Comparison of ENCODE assay signal across 18 cellular contexts in the genomic region with DNA sequence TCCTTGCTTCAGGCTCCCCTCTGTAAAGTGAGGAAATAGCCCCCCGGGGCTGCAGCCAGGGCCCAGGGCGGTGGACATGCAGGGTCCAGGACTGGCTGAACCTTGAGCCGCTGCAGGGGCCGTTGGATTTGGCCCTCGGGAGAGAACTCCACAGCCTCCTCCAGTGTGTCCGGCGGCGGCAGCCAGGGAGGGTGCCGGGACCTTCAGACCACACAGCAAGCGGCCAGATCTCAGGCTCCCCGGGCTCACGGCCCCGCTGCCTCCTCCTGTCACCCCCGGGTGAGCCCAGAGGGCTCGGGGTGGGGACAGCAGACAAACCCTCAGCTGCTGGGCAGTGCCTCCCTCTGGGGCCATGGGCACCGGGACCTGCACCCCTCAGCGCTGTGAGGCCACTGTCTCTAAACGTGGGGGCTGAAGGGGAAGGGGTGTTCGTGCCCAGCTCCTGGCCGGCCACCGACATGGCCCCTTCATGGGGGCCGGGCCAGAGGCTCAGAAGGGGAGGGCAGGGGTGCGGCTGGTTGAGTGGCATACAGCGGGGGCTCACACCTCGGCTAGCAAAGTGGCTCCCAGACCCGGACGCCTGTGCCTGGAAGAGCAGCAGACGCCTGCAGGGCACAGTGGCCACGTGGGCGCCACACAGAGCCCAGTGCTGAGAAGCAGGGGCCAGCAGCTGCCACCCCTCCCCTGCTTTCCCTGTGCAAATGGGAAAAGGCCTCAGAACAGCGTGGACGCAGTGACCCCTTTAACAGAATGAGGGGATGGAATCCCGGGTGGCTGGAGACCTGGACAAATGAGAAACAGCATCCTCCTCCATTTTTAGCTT. TPM values are rescaled to one million over a fixed set of nuclear protein-coding genes. Genes with fewer than 3 reads are reported as not detected.
DNase-seq lines count a peak whose midpoint lies in the region; ATAC-seq, FAIRE-seq and TF ChIP-seq lines count a peak whose summit lies in the region.
"Had no signal": no experiment of that assay in that cellular context is flagged by ENCODE, and none has a peak within 500 bp of the region (broad histone marks: within the 10 kb centered on the region; RNA-seq: fewer than 3 reads in every experiment).

No MANE protein-coding gene starts in this region.

- peaks cover 65% of the 10 kb centered on the region for H3K27me3 Mint-ChIP-seq in GM23338 (ENCODE audit: insufficient read depth, low read depth, poor library complexity)

- in situ Hi-C loops in K562 (cut with MboI), result no loop called here

- no peak for TF ChIP-seq EP300 in SK-N-SH (IDR thresholded peaks at IDR 0.05; ENCODE audit: borderline replicate concordance in 1 of 2, low read depth in 1 of 2, low read length in 1 of 2)
- no peak for TF ChIP-seq EP300 in K562 (IDR thresholded peaks at IDR 0.05; ENCODE audit: low read length)

- POLR2A ChIA-PET in SK-N-SH (lab: Yijun Ruan, JAX), result interaction anchor here (0.6 kb wide), 1 partner anchor 63 kb away, joined by 3 read pairs; no protein-coding TSS in a partner anchor
- POLR2A ChIA-PET in K562 (lab: Yijun Ruan, JAX), result interaction anchor here (0.6 to 0.7 kb wide), 2 partner anchors 19 to 35 kb away, joined by 3 read pairs; no protein-coding TSS in a partner anchor

- no peaks in the 10 kb centered on the region; the same call in 1 of the 3 replicates for H3K4me1 Mint-ChIP-seq in GM23338

- H3K4me3 ChIP-seq in SK-N-SH (ENCODE audit: low read depth in 2 of 2, low read length in 1 of 2) (no peak overlapping the region), GM23338 (no peak overlapping the region), K562 (no peak overlapping the region), body of pancreas (no peak overlapping the region)
- H3K4me3 ChIP-seq: BLaER1 treated with 17β-estradiol and CSF1 and Interleukin-3, amounts not matched to agents 10 nM and 100 nM; HAP-1 had no signal

- no peak overlapping the region for H3K4me3 Mint-ChIP-seq in GM23338
- H3K4me3 Mint-ChIP-seq: CD8-positive, alpha-beta T cell had no signal

- DNase-seq in SK-N-SH (peak; percentile 62), GM23338 (ENCODE audit: low spot score) (no peak), K562 (ENCODE audit: extremely low read depth in 1 of 4, low spot score in 3 of 4) (no peak), retina (peak; percentile 56), NCI-H1092 treated with DMSO at 0.1 percent for 48 hours (lab: John Stamatoyannopoulos, UW) (no peak), body of pancreas (no peak), cardiac septum (ENCODE audit: low spot score) (no peak)
- DNase-seq: 8988T; Calu3; CD8-positive, alpha-beta T cell; DMS79 treated with DMSO at 0.1 percent for 48 hours; GF-D8; IMR-90 had no signal

- H3K27ac ChIP-seq in SK-N-SH (ENCODE audit: low read depth in 2 of 2, low read length in 1 of 2), result no peak overlapping the region
- no peak overlapping the region for H3K27ac ChIP-seq in GM23338 (ENCODE audit: low read depth)
- H3K27ac ChIP-seq in K562 (ENCODE audit: extremely low read depth, low read depth, low read length), result no peak overlapping the region
- H3K27ac ChIP-seq in body of pancreas, result no peak overlapping the region
- H3K27ac ChIP-seq: BLaER1 treated with 17β-estradiol and CSF1 and Interleukin-3, amounts not matched to agents 10 nM and 100 nM; HL-60 had no signal

- H3K4me1 ChIP-seq in SK-N-SH (ENCODE audit: control insufficient read depth in 1 of 2, insufficient read depth in 2 of 2, low read depth in 1 of 2, low read length in 1 of 2) (no peaks in the 10 kb centered on the region; a peak in 1 of 4 replicates), GM23338 (ENCODE audit: insufficient read depth) (no peaks in the 10 kb centered on the region), K562 (replicated peaks in 1 of 2; ENCODE audit: control insufficient read depth in 2 of 2, insufficient read depth in 2 of 2, low read length in 2 of 2) (peaks cover 0 to 40% of the 10 kb centered on the region in 2 experiments; a peak in 2 of 5 replicates), body of pancreas (peaks cover 8% of the 10 kb centered on the region)
- H3K4me1 ChIP-seq: HAP-1 had no signal

- intact Hi-C loops in K562 (cut with micrococcal nuclease) (no loop called here), body of pancreas (cut with DNase I) (no loop called here), cardiac septum (cut with DNase I) (no loop called here)

- no TSS peak for BruUV-seq in K562 (replicated peaks; lab: Mats Ljungman, UMichigan)

- no peak for TF ChIP-seq RAD21 in SK-N-SH (IDR thresholded peaks at IDR 0.05; ENCODE audit: low read length)
- no peak for TF ChIP-seq RAD21 in K562 (CRISPR knock-in tag; conservative IDR thresholded peaks at IDR 0.05 in 1 of 2, IDR thresholded peaks at IDR 0.05 in 1 of 2)

- H3K27me3 ChIP-seq in SK-N-SH (ENCODE audit: insufficient read depth) (peaks cover 9% of the 10 kb centered on the region; the same call in 1 of the 2 replicates), GM23338 (ENCODE audit: insufficient read depth) (no peaks in the 10 kb centered on the region), K562 (ENCODE audit: control insufficient read depth in 2 of 2, insufficient read depth in 2 of 2, low read length in 2 of 2) (peaks cover 47 to 75% of the 10 kb centered on the region in 2 experiments), body of pancreas (no peaks in the 10 kb centered on the region)

- no peak overlapping the region for H3K27ac Mint-ChIP-seq in GM23338
- H3K27ac Mint-ChIP-seq: CD8-positive, alpha-beta T cell had no signal

- CTCF ChIA-PET in SK-N-SH (lab: Yijun Ruan, JAX), result interaction anchor here (1.1 kb wide), 1 partner anchor 10 kb away, joined by 3 read pairs; no protein-coding TSS in a partner anchor
- CTCF ChIA-PET in K562 (lab: Yijun Ruan, JAX; ENCODE audit: low intra/inter-chr PET ratio), result no interaction called here

- 41% methylated on average over 14 of the region's 33 CpGs for whole genome bisulfite sequencing in SK-N-SH (ENCODE audit: low lambda C conversion rate)
- WGBS in K562 (ENCODE audit: insufficient coverage, low coverage, missing lambda C conversion rate), result 6% methylated on average over 33 of the region's 33 CpGs
- 10 to 58% methylated on average over 2 to 26 of the region's 33 CpGs for WGBS in body of pancreas, 2 donors

- no peak for FAIRE-seq in K562 (lab: Jason Lieb, UNC)
- FAIRE-seq: H1 had no signal

- no peak overlapping the region for H3K4me2 ChIP-seq in SK-N-SH
- no peak overlapping the region for H3K4me2 ChIP-seq in GM23338
- H3K4me2 ChIP-seq in K562 (ENCODE audit: insufficient read depth, low read length), result no peak overlapping the region

- H4K20me1 ChIP-seq in SK-N-SH (ENCODE audit: insufficient read depth), result no peaks in the 10 kb centered on the region
- no peaks in the 10 kb centered on the region for H4K20me1 ChIP-seq in GM23338 (replicated peaks; ENCODE audit: insufficient read depth)
- peaks cover 9% of the 10 kb centered on the region; the same call in 1 of the 2 replicates for H4K20me1 ChIP-seq in K562 (replicated peaks; ENCODE audit: control insufficient read depth, insufficient read depth, low read length)

- TF ChIP-seq POLR2A in K562 (conservative IDR thresholded peaks at IDR 0.05) (no peak), body of pancreas (IDR thresholded peaks at IDR 0.05) (no peak)

- no peak; the same call in 2 of the 3 replicates for ATAC-seq in SK-N-SH treated with all-trans-retinoic acid at 6 μM for 48 hours
- peak; percentile 28 for ATAC-seq in GM23338
- peak; percentile 17; the same call in 1 of the 3 replicates for ATAC-seq in K562
- ATAC-seq in body of pancreas, result no peak
- ATAC-seq: CD8-positive, alpha-beta T cell had no signal

- H3K9me1 ChIP-seq in K562 (ENCODE audit: control insufficient read depth, insufficient read depth, low read length), result peaks cover 1% of the 10 kb centered on the region

- H3K9me3 ChIP-seq in SK-N-SH, result no peaks in the 10 kb centered on the region
- H3K9me3 ChIP-seq in K562 (replicated peaks; ENCODE audit: control insufficient read depth, insufficient read depth, low read depth, low read length), result no peaks in the 10 kb centered on the region
- no peaks in the 10 kb centered on the region for H3K9me3 ChIP-seq in body of pancreas
- H3K9me3 ChIP-seq: HAP-1 had no signal

- H3K9ac ChIP-seq in SK-N-SH, result no peak overlapping the region
- no peak overlapping the region; a peak in 1 of 4 replicates for H3K9ac ChIP-seq in K562 (ENCODE audit: insufficient read depth in 1 of 2, low read depth in 2 of 2, low read length in 2 of 2)
- H3K9ac ChIP-seq: BLaER1 treated with 17β-estradiol and CSF1 and Interleukin-3, amounts not matched to agents 10 nM and 100 nM had no signal

- H3F3A ChIP-seq in SK-N-SH (replicated peaks; ENCODE audit: insufficient read depth), result no peaks in the 10 kb centered on the region
- H3F3A ChIP-seq in GM23338 (replicated peaks; ENCODE audit: low read depth), result no peaks in the 10 kb centered on the region

- H3K9me3 Mint-ChIP-seq in GM23338, result peaks cover 5% of the 10 kb centered on the region; the same call in 2 of the 3 replicates
- H3K9me3 Mint-ChIP-seq: CD8-positive, alpha-beta T cell had no signal

- TF ChIP-seq CTCF in SK-N-SH (IDR thresholded peaks at IDR 0.05), result no peak
- no peak for TF ChIP-seq CTCF in GM23338 (conservative IDR thresholded peaks at IDR 0.05; ENCODE audit: low read depth in 2 of 2)
- no peak for TF ChIP-seq CTCF in K562 (IDR thresholded peaks at IDR 0.05 in 2 of 3, conservative IDR thresholded peaks at IDR 0.05 in 1 of 3; ENCODE audit: insufficient read depth in 2 of 3, low read depth in 1 of 3, low read length in 3 of 3)
- TF ChIP-seq CTCF in body of pancreas (IDR thresholded peaks at IDR 0.05), result no peak

- no peaks in the 10 kb centered on the region; the same call in 2 of the 3 replicates for H3K36me3 Mint-ChIP-seq in GM23338 (ENCODE audit: low read depth)
- H3K36me3 Mint-ChIP-seq: CD8-positive, alpha-beta T cell had no signal

- no peaks in the 10 kb centered on the region for H3K79me2 ChIP-seq in SK-N-SH (ENCODE audit: insufficient read depth)
- no peaks in the 10 kb centered on the region for H3K79me2 ChIP-seq in GM23338 (replicated peaks; ENCODE audit: insufficient read depth)
- no peaks in the 10 kb centered on the region for H3K79me2 ChIP-seq in K562 (ENCODE audit: control insufficient read depth, insufficient read depth, low read length)

- H3K9me2 ChIP-seq in SK-N-SH (no peaks in the 10 kb centered on the region), GM23338 (ENCODE audit: insufficient read depth) (no peaks in the 10 kb centered on the region)

- no peaks in the 10 kb centered on the region for H3K36me3 ChIP-seq in SK-N-SH (replicated peaks in 1 of 2; ENCODE audit: control insufficient read depth in 1 of 2, insufficient read depth in 2 of 2, low read length in 1 of 2)
- no peaks in the 10 kb centered on the region for H3K36me3 ChIP-seq in GM23338 (ENCODE audit: insufficient read depth)
- H3K36me3 ChIP-seq in K562 (ENCODE audit: control insufficient read depth, insufficient read depth, low read length), result no peaks in the 10 kb centered on the region
- no peaks in the 10 kb centered on the region for H3K36me3 ChIP-seq in body of pancreas (replicated peaks in 1 of 2; ENCODE audit: insufficient read depth in 1 of 2, low read depth in 2 of 2)
- H3K36me3 ChIP-seq: BLaER1 treated with 17β-estradiol and CSF1 and Interleukin-3, amounts not matched to agents 10 nM and 100 nM; HAP-1 had no signal

- H2AFZ ChIP-seq in SK-N-SH (ENCODE audit: low read depth), result no peak overlapping the region
- no peak overlapping the region for H2AFZ ChIP-seq in GM23338
- no peak overlapping the region for H2AFZ ChIP-seq in K562 (ENCODE audit: low read depth, low read length)

RNA-seq across cellular contexts. Expression of gene SLC9A3, which starts 19.7 kb away (rescaled TPM):
- 1.9 and 2.1 TPM in 2 replicates for polyA plus RNA-seq in SK-N-SH (2012; rRNA removed)
- 1.2 and 2.0 TPM in 2 replicates for polyA plus RNA-seq in SK-N-SH (2012; cell fraction: cytosol; rRNA removed)
- polyA plus RNA-seq in SK-N-SH (2012; cell fraction: nucleus; rRNA removed), result 1.8 and 2.3 TPM in 2 replicates
- total RNA-seq in GM23338 (2014; rRNA removed; shearing (Covaris generic)), result 2.2 and 3.1 TPM in 2 replicates
- 0.39 and 0.75 TPM in 2 replicates for polyA plus RNA-seq in GM23338 (2016; fragmentation: Nextera tagmentation; extraction: Ambion mirVana)
- 2.7 and 4.4 TPM in 2 replicates for total RNA-seq in K562 (2011; cell fraction: chromatin; rRNA removed; ENCODE audit: low replicate concordance)
- 4.6 and 5.5 TPM in 2 replicates for total RNA-seq in K562 (2011; cell fraction: nucleolus; rRNA removed)
- total RNA-seq in K562 (2011; cell fraction: nucleoplasm; rRNA removed), result 3.2 and 4.1 TPM in 2 replicates
- 4.7 and 6.7 TPM in 2 replicates for total RNA-seq in K562 (2014; rRNA removed)
- 1.3 and 1.5 TPM in 2 replicates for total RNA-seq in K562 (2014; rRNA removed; fragmentation: Illumina TruSeq; extraction: Trizol)
- 2.1 and 2.9 TPM in 2 replicates for total RNA-seq in K562 (2015; rRNA removed; fragmentation: Illumina TruSeq; extraction: Trizol)
- total RNA-seq in K562 (2021), result 4.0 and 4.4 TPM in 2 replicates
- 2.6 and 3.7 TPM in 2 replicates for polyA plus RNA-seq in K562 (2011; rRNA removed)
- 3.0 and 6.6 TPM in 2 replicates for polyA plus RNA-seq in K562 (2011; cell fraction: cytosol; rRNA removed)
- polyA plus RNA-seq in K562 (2011; cell fraction: nucleus; rRNA removed), result 4.7 and 8.2 TPM in 2 replicates
- 3.0 and 3.6 TPM in 2 replicates for polyA plus RNA-seq in K562 (2012)
- 3.6 and 3.7 TPM in 2 replicates for polyA plus RNA-seq in K562 (2014; fragmentation: Illumina TruSeq; extraction: Trizol)
- not detected for polyA plus RNA-seq in K562 (2014; fragmentation: Nextera tagmentation; extraction: Ambion mirVana)
- 5.8 and 7.3 TPM in 2 replicates for polyA plus RNA-seq in K562 (2014; rRNA removed)
- polyA minus RNA-seq in K562 (2011; rRNA and poly(A)+ RNA removed), result 0.99 and 1.2 TPM in 2 replicates
- polyA minus RNA-seq in K562 (2011; cell fraction: cytosol; rRNA and poly(A)+ RNA removed), result 0.82 and 2.1 TPM in 2 replicates
- polyA minus RNA-seq in K562 (2011; cell fraction: nucleus; rRNA and poly(A)+ RNA removed), result 3.0 and 3.6 TPM in 2 replicates
- total RNA-seq in body of pancreas, result 1 to 10 TPM; 2.0 to 4.7 TPM
- total RNA-seq in cardiac septum, result 1.0 TPM

Comparison
In these comparisons a context has a peak if more than half of its experiments do, and no peak if none do; other contexts are left out.
1. DNase-seq: peak in SK-N-SH (single experiment) and retina (single experiment); none in GM23338 (single experiment), K562 (0 of 4), NCI-H1092 treated with DMSO at 0.1 percent for 48 hours (single experiment), body of pancreas (0 of 4) and cardiac septum (single experiment).
2. ATAC-seq: peak in GM23338 (single experiment) and K562 (single experiment); none in SK-N-SH treated with all-trans-retinoic acid at 6 μM for 48 hours (single experiment) and body of pancreas (single experiment).